16 cellular contexts compared by ENCODE assay signal in the genomic region with DNA sequence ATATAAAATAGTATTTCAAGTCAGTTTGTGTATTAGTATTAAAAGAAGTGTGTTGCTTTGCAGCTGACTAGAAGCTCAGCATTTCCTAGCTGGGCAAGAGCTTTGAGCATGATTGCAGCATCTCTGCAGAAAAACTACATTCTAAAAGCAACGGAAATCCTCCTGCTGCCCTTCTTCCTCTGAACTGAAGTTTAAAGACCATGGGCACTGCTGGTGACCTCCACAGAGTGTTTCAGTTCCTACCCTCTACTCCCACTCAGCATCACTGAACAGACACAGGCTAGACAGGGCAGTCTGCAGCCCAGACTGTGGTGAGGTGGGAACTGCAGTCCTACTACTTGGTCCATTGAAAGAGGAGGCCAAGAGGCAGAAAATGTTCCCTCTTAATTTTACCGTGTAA. TPM values are rescaled to one million over a fixed set of nuclear protein-coding genes. Genes with fewer than 3 reads are reported as not detected.
A peak's percentile ranks its signal among the peaks of the same experiment; 100 is the strongest.
DNase-seq lines count a peak whose midpoint lies in the region; ATAC-seq and TF ChIP-seq lines count a peak whose summit lies in the region.
"Had no signal": no experiment of that assay in that cellular context is flagged by ENCODE, and none has a peak within 500 bp of the region (broad histone marks: within the 10 kb centered on the region; RNA-seq: fewer than 3 reads in every experiment).

No MANE protein-coding gene starts in this region.

- intact Hi-C loops in heart left ventricle (cut with DNase I): no loop called here
- intact Hi-C loops in cardiac septum (cut with DNase I): no loop called here

- peak overlapping the region; percentile 0 for H3K4me2 ChIP-seq in Loucy (ENCODE audit: low read depth, low read length, poor library complexity, severe bottlenecking)

- H3K9me3 ChIP-seq in heart left ventricle: no peaks in the 10 kb centered on the region
- no peaks in the 10 kb centered on the region for H3K9me3 ChIP-seq in Loucy (ENCODE audit: insufficient read depth, low read depth, low read length)

- TF ChIP-seq POLR2A in heart left ventricle (IDR thresholded peaks at IDR 0.05): no peak

- H3K9ac ChIP-seq in Loucy (ENCODE audit: low read depth, low read length, poor library complexity, severe bottlenecking): no peak overlapping the region

- 83 to 90% (median 88%) methylated on average over 2 of the region's 2 CpGs for WGBS in heart left ventricle, 4 donors

- H3K9me2 ChIP-seq in Loucy (replicated peaks; ENCODE audit: low read depth, low read length): no peaks in the 10 kb centered on the region

- peak overlapping the region in 1 of 12 donors; percentile 70 for H3K27ac ChIP-seq in heart left ventricle

- H3K4me1 ChIP-seq in heart left ventricle: peaks cover 0 to 32% (median 10%) of the 10 kb centered on the region in 12 donors
- peaks cover 48% of the 10 kb centered on the region for H3K4me1 ChIP-seq in Loucy (ENCODE audit: insufficient read depth, low read length, poor library complexity, severe bottlenecking)

- no peak for TF ChIP-seq CTCF in heart left ventricle (IDR thresholded peaks at IDR 0.05)
- no peak for TF ChIP-seq CTCF in Loucy (conservative IDR thresholded peaks at IDR 0.05; ENCODE audit: low read length)

- peak; percentile 37 to 68 (median 50) for ATAC-seq in heart left ventricle
- ATAC-seq in HG03045 (IDR thresholded peaks at IDR 0.05; ENCODE audit: unreplicated experiment): no peak
- no peak for ATAC-seq in SK-N-SH treated with all-trans-retinoic acid at 6 μM for 48 hours

- no peak overlapping the region for H3K4me3 ChIP-seq in heart left ventricle
- no peak overlapping the region for H3K4me3 ChIP-seq in Loucy (ENCODE audit: low read length, poor library complexity, severe bottlenecking)

- no peaks in the 10 kb centered on the region for H4K20me1 ChIP-seq in Loucy (ENCODE audit: insufficient read depth, low read length, poor library complexity, severe bottlenecking)

- in situ Hi-C loops in G401 (cut with HindIII; ENCODE audit: low sequenced_read_pairs): no loop called here

- H3K27me3 ChIP-seq in heart left ventricle (no peaks in the 10 kb centered on the region), Loucy (ENCODE audit: insufficient read depth, low read length, poor library complexity, severe bottlenecking) (no peaks in the 10 kb centered on the region)

- H3K36me3 ChIP-seq in heart left ventricle: no peaks in the 10 kb centered on the region
- no peaks in the 10 kb centered on the region for H3K36me3 ChIP-seq in Loucy (ENCODE audit: insufficient read depth, low read length)

- DNase-seq in heart left ventricle (no peak), cardiac septum (ENCODE audit: low spot score) (no peak), hippocampal formation (lab: John Stamatoyannopoulos, UW) (peak; percentile 12 to 32), G401 (ENCODE audit: low spot score) (no peak), NCI-H128 (lab: John Stamatoyannopoulos, UW; ENCODE audit: unreplicated experiment) (no peak)
- DNase-seq: activated CD4-positive, alpha-beta T cell treated with anti-CD3 and anti-CD28 coated beads, Interleukin-2, amount 50 U/mL, for 1 hour; activated T-cell treated with anti-CD3 and anti-CD28 coated beads, Interleukin-2, amount 50 U/mL, for 24 hours; CD8-positive, alpha-beta memory T cell; dermis blood vessel endothelial cell; NCI-H2107; NCI-H774; SHP77; stimulated activated naive CD4-positive, alpha-beta T cell had no signal

- peaks cover 4% of the 10 kb centered on the region; the same call in 1 of the 2 replicates for H3K79me2 ChIP-seq in Loucy (ENCODE audit: insufficient read depth, low read length)

- no peak overlapping the region for H2AFZ ChIP-seq in Loucy (ENCODE audit: low read length)

- H3F3A ChIP-seq in Loucy (ENCODE audit: low read depth): no peaks in the 10 kb centered on the region

TF ChIP-seq in SK-N-SH treated with all-trans-retinoic acid at 6 μM for 48 hours, 23 proteins besides CTCF, POLR2A, EP300 and RAD21:
- TF ChIP-seq ARNTL (CRISPR knock-in tag; IDR thresholded peaks at IDR 0.05; ENCODE audit: borderline replicate concordance, low read depth) (no peak), GLIS3 (CRISPR knock-in tag; IDR thresholded peaks at IDR 0.05) (no peak), TCF4 (CRISPR knock-in tag; IDR thresholded peaks at IDR 0.05; ENCODE audit: borderline replicate concordance) (no peak), CSDC2 (CRISPR knock-in tag; IDR thresholded peaks at IDR 0.05) (no peak), ZC3H10 (CRISPR knock-in tag; IDR thresholded peaks at IDR 0.05) (no peak), OSR1 (CRISPR knock-in tag; IDR thresholded peaks at IDR 0.05) (no peak), ISL1 (CRISPR knock-in tag; IDR thresholded peaks at IDR 0.05) (no peak), ZFP3 (CRISPR knock-in tag; IDR thresholded peaks at IDR 0.05) (no peak), ESRRG (CRISPR knock-in tag; IDR thresholded peaks at IDR 0.05) (no peak), SNAI2 (CRISPR knock-in tag; IDR thresholded peaks at IDR 0.05) (no peak), BACH2 (CRISPR knock-in tag; IDR thresholded peaks at IDR 0.05; ENCODE audit: borderline replicate concordance) (no peak), PPARA (CRISPR knock-in tag; IDR thresholded peaks at IDR 0.05; ENCODE audit: borderline replicate concordance) (no peak), ZNF8 (CRISPR knock-in tag; IDR thresholded peaks at IDR 0.05) (no peak), ZNF565 (CRISPR knock-in tag; conservative IDR thresholded peaks at IDR 0.05; ENCODE audit: low read depth) (no peak), ZNF70 (CRISPR knock-in tag; IDR thresholded peaks at IDR 0.05) (no peak), TOX (CRISPR knock-in tag; IDR thresholded peaks at IDR 0.05; ENCODE audit: borderline replicate concordance) (no peak), RARB (CRISPR knock-in tag; IDR thresholded peaks at IDR 0.05) (no peak), ZFP30 (CRISPR knock-in tag; IDR thresholded peaks at IDR 0.05) (no peak)
- TF ChIP-seq, protein P1, sequence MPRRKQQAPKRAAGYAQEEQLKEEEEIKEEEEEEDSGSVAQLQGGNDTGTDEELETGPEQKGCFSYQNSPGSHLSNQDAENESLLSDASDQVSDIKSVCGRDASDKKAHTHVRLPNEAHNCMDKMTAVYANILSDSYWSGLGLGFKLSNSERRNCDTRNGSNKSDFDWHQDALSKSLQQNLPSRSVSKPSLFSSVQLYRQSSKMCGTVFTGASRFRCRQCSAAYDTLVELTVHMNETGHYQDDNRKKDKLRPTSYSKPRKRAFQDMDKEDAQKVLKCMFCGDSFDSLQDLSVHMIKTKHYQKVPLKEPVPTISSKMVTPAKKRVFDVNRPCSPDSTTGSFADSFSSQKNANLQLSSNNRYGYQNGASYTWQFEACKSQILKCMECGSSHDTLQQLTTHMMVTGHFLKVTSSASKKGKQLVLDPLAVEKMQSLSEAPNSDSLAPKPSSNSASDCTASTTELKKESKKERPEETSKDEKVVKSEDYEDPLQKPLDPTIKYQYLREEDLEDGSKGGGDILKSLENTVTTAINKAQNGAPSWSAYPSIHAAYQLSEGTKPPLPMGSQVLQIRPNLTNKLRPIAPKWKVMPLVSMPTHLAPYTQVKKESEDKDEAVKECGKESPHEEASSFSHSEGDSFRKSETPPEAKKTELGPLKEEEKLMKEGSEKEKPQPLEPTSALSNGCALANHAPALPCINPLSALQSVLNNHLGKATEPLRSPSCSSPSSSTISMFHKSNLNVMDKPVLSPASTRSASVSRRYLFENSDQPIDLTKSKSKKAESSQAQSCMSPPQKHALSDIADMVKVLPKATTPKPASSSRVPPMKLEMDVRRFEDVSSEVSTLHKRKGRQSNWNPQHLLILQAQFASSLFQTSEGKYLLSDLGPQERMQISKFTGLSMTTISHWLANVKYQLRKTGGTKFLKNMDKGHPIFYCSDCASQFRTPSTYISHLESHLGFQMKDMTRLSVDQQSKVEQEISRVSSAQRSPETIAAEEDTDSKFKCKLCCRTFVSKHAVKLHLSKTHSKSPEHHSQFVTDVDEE (CRISPR knock-in tag; IDR thresholded peaks at IDR 0.05): no peak
- TF ChIP-seq, protein P2, sequence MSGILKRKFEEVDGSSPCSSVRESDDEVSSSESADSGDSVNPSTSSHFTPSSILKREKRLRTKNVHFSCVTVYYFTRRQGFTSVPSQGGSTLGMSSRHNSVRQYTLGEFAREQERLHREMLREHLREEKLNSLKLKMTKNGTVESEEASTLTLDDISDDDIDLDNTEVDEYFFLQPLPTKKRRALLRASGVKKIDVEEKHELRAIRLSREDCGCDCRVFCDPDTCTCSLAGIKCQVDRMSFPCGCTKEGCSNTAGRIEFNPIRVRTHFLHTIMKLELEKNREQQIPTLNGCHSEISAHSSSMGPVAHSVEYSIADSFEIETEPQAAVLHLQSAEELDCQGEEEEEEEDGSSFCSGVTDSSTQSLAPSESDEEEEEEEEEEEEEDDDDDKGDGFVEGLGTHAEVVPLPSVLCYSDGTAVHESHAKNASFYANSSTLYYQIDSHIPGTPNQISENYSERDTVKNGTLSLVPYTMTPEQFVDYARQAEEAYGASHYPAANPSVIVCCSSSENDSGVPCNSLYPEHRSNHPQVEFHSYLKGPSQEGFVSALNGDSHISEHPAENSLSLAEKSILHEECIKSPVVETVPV (CRISPR knock-in tag; IDR thresholded peaks at IDR 0.05): no peak

RNA-seq across cellular contexts. Expression of a gene that starts 59.0 kb away (rescaled TPM):
- total RNA-seq in heart left ventricle (10 to 100 TPM in 1 of 9 donors, 1 to 10 TPM in 8; 1.1 to 11.6 (median 3.1) TPM), cardiac septum (3.3 TPM)
- polyA plus RNA-seq in heart left ventricle: 1 to 10 TPM; 1.5 to 3.0 TPM
- total RNA-seq in G401 (2014; rRNA removed; shearing (Covaris generic)): not detected in 2 replicates

Comparison
In these comparisons a context has a peak if more than half of its experiments do, and no peak if none do; other contexts are left out.
1. ATAC-seq: peak in heart left ventricle (4 of 4); none in HG03045 (single experiment) and SK-N-SH treated with all-trans-retinoic acid at 6 μM for 48 hours (single experiment).
2. DNase-seq: peak in hippocampal formation (2 of 2); none in heart left ventricle (0 of 5), cardiac septum (single experiment), G401 (single experiment) and NCI-H128 (single experiment).